Comparison of ENCODE assay signal across 1 cellular context in genomic region chr12:41983896-41984295, GRCh38.
TF ChIP-seq lines count a peak whose summit lies in the region.

No MANE protein-coding gene starts in this region.

TF ChIP-seq in HEK293, 187 proteins besides CTCF, POLR2A, EP300 and RAD21 (continued from another document):
- no peak for TF ChIP-seq PATZ1 (tag by site-specific recombination; IDR thresholded peaks at IDR 0.05)
- TF ChIP-seq PRDM6 (tag by site-specific recombination; IDR thresholded peaks at IDR 0.05): peak; percentile 98
- peak; percentile 9; the same call in 1 of the 2 replicates for TF ChIP-seq ZSCAN30 (tag by site-specific recombination; IDR thresholded peaks at IDR 0.05)
- no peak for TF ChIP-seq TRIM28 (IDR thresholded peaks at IDR 0.05; ENCODE audit: borderline replicate concordance, low read length)
- TF ChIP-seq BCL11A (tag by site-specific recombination; IDR thresholded peaks at IDR 0.05; ENCODE audit: low read depth): peak; percentile 55; the same call in 1 of the 2 replicates
- no peak for TF ChIP-seq ZNF140 (tag by site-specific recombination; IDR thresholded peaks at IDR 0.05)
- TF ChIP-seq ZNF404 (tag by site-specific recombination; IDR thresholded peaks at IDR 0.05): no peak
- TF ChIP-seq ZBTB17 (tag by site-specific recombination; IDR thresholded peaks at IDR 0.05): peak; percentile 69; the same call in 1 of the 2 replicates
- 0 out of 2 replicates have a peak, but pooled peaks have one; percentile 49 for TF ChIP-seq ZNF629 (tag by site-specific recombination; IDR thresholded peaks at IDR 0.05)
- no peak for TF ChIP-seq ZNF660 (tag by site-specific recombination; IDR thresholded peaks at IDR 0.05)
- no peak for TF ChIP-seq ZNF558 (tag by site-specific recombination; IDR thresholded peaks at IDR 0.05)
- TF ChIP-seq GFI1B (tag by site-specific recombination; IDR thresholded peaks at IDR 0.05): peak; percentile 86; the same call in 1 of the 2 replicates
- TF ChIP-seq ZNF18 (tag by site-specific recombination; IDR thresholded peaks at IDR 0.05): 0 out of 2 replicates have a peak, but pooled peaks have one; percentile 23
- TF ChIP-seq ZNF112 (tag by site-specific recombination; IDR thresholded peaks at IDR 0.05): no peak
- TF ChIP-seq ZNF692 (tag by site-specific recombination; IDR thresholded peaks at IDR 0.05): 0 out of 2 replicates have a peak, but pooled peaks have one; percentile 38
- no peak for TF ChIP-seq ZFHX2 (tag by site-specific recombination; conservative IDR thresholded peaks at IDR 0.05)
- peak; percentile 87 for TF ChIP-seq FEZF1 (tag by site-specific recombination; IDR thresholded peaks at IDR 0.05)
- TF ChIP-seq ZNF37A (tag by site-specific recombination; IDR thresholded peaks at IDR 0.05): no peak
